Comparison of ENCODE assay signal across 8 cellular contexts in genomic region chr1:226763741-226764264, GRCh38. TPM values are rescaled to one million over a fixed set of nuclear protein-coding genes. Genes with fewer than 3 reads are reported as not detected.
DNase-seq lines count a peak whose midpoint lies in the region; ATAC-seq and TF ChIP-seq lines count a peak whose summit lies in the region.

No MANE protein-coding gene starts in this region.

- no peak overlapping the region for H2BK120ac ChIP-seq in IMR-90 (ENCODE audit: low read depth, low read length)

- H4K5ac ChIP-seq in IMR-90 (ENCODE audit: low read depth, low read length), result no peak overlapping the region

- intact Hi-C loops in IMR-90 (cut with micrococcal nuclease), result no loop called here
- intact Hi-C loops in CD14-positive monocyte (cut with micrococcal nuclease), result no loop called here

- no peak overlapping the region for H2BK20ac ChIP-seq in IMR-90 (ENCODE audit: low read depth, low read length)

- H3K14ac ChIP-seq in IMR-90 (replicated peaks; ENCODE audit: low read depth, low read length), result no peak overlapping the region

- peaks cover 9% of the 10 kb centered on the region; the same call in 1 of the 2 replicates for H3K9me1 ChIP-seq in IMR-90 (ENCODE audit: insufficient read depth, low read length)

- H3K9ac ChIP-seq in IMR-90 (ENCODE audit: low read depth, low read length), result no peak overlapping the region

- DNase-seq in ELF-1 (ENCODE audit: low read depth, low spot score) (peak; percentile 88), IMR-90 (peak; percentile 96), lung microvascular endothelial cell (ENCODE audit: low read depth in 2 of 2) (peak; percentile 73 to 88), CD14-positive monocyte (ENCODE audit: low spot score) (no peak), DMS 273 (lab: John Stamatoyannopoulos, UW; ENCODE audit: unreplicated experiment) (no peak)
- DNase-seq in activated naive CD8-positive, alpha-beta T cell treated with anti-CD3 and anti-CD28 coated beads, Interleukin-2, amount 50 U/mL, for 24 hours, result peak; percentile 24

- H3K27me3 Mint-ChIP-seq in activated naive CD8-positive, alpha-beta T cell treated with anti-CD3 and anti-CD28 coated beads, Interleukin-2, amount 50 U/mL, for 24 hours, result no peaks in the 10 kb centered on the region
- peaks cover 2 to 15% (median 5%) of the 10 kb centered on the region in 3 donors for H3K27me3 Mint-ChIP-seq in CD14-positive monocyte (ENCODE audit: low read depth in 3 of 3)

- CTCF ChIA-PET in IMR-90 (lab: Yijun Ruan, JAX), result no interaction called here

- no peaks in the 10 kb centered on the region; the same call in 1 of the 2 replicates for H4K20me1 ChIP-seq in IMR-90 (ENCODE audit: insufficient read depth, low read length)

- no peak overlapping the region for H3K4me3 Mint-ChIP-seq in activated naive CD8-positive, alpha-beta T cell treated with anti-CD3 and anti-CD28 coated beads, Interleukin-2, amount 50 U/mL, for 24 hours
- no peak overlapping the region for H3K4me3 Mint-ChIP-seq in CD14-positive monocyte

- no peak overlapping the region for H3K18ac ChIP-seq in IMR-90 (ENCODE audit: low read depth, low read length)

- peak overlapping the region; percentile 38 for H3K27ac Mint-ChIP-seq in activated naive CD8-positive, alpha-beta T cell treated with anti-CD3 and anti-CD28 coated beads, Interleukin-2, amount 50 U/mL, for 24 hours
- H3K27ac Mint-ChIP-seq in CD14-positive monocyte, result no peak overlapping the region

- peaks cover 20% of the 10 kb centered on the region for H3K4me1 Mint-ChIP-seq in activated naive CD8-positive, alpha-beta T cell treated with anti-CD3 and anti-CD28 coated beads, Interleukin-2, amount 50 U/mL, for 24 hours
- no peaks in the 10 kb centered on the region for H3K4me1 Mint-ChIP-seq in CD14-positive monocyte

- H2AFZ ChIP-seq in IMR-90 (replicated peaks; ENCODE audit: low read length, poor library complexity), result peak overlapping the region; percentile 40

- H4K91ac ChIP-seq in IMR-90 (ENCODE audit: insufficient read depth, low read depth, low read length), result no peak overlapping the region

- no peak for TF ChIP-seq CTCF in IMR-90 (conservative IDR thresholded peaks at IDR 0.05; ENCODE audit: low read depth, low read length)
- no peak for TF ChIP-seq CTCF in CD14-positive monocyte (IDR thresholded peaks at IDR 0.05)

- POLR2A ChIA-PET in IMR-90 (lab: Charles Lee; ENCODE audit: unreplicated experiment), result no interaction called here

- H3K4me3 ChIP-seq in IMR-90 (ENCODE audit: insufficient read depth, low read depth, low read length), result no peak overlapping the region

- H2AK5ac ChIP-seq in IMR-90 (ENCODE audit: low read depth, low read length), result no peak overlapping the region

- H3K23ac ChIP-seq in IMR-90 (ENCODE audit: low read depth, low read length), result no peak overlapping the region

- in situ Hi-C loops in IMR-90 (cut with MboI; ENCODE audit: low sequenced_read_pairs), result no loop called here

- H3K4me1 ChIP-seq in IMR-90 (ENCODE audit: control insufficient read depth, insufficient read depth, low read length), result peaks cover 6% of the 10 kb centered on the region

- no peak overlapping the region for H3K27ac ChIP-seq in IMR-90 (ENCODE audit: insufficient read depth, low read length)

- TF ChIP-seq RAD21 in IMR-90 (IDR thresholded peaks at IDR 0.05; ENCODE audit: low read length), result no peak; the same call in 1 of the 2 replicates

- H2AK9ac ChIP-seq in IMR-90 (replicated peaks; ENCODE audit: low read depth, low read length, poor library complexity), result no peak overlapping the region

- peak; percentile 95 for ATAC-seq in IMR-90 (ENCODE audit: low read depth)
- peak; percentile 90 for ATAC-seq in activated naive CD8-positive, alpha-beta T cell treated with anti-CD3 and anti-CD28 coated beads, Interleukin-2, amount 50 U/mL, for 24 hours
- ATAC-seq in HG02571 (IDR thresholded peaks at IDR 0.05; ENCODE audit: unreplicated experiment), result no peak
- ATAC-seq in HG03159 (IDR thresholded peaks at IDR 0.05; ENCODE audit: unreplicated experiment), result no peak

- no peak overlapping the region for H3K4me2 ChIP-seq in IMR-90 (ENCODE audit: low read depth, low read length)

- no peak overlapping the region for H3K56ac ChIP-seq in IMR-90 (ENCODE audit: extremely low read depth, insufficient read depth, low read length)

- H3K79me1 ChIP-seq in IMR-90 (ENCODE audit: low read depth in 1 of 2, low read length in 2 of 2), result no peaks in the 10 kb centered on the region

- no peaks in the 10 kb centered on the region for H3K9me3 ChIP-seq in IMR-90 (ENCODE audit: control insufficient read depth, insufficient read depth, low read length)

- H3K4ac ChIP-seq in IMR-90 (ENCODE audit: low read depth, low read length), result no peak overlapping the region

- H3K27me3 ChIP-seq in IMR-90 (ENCODE audit: control insufficient read depth, insufficient read depth, low read length), result peaks cover 3% of the 10 kb centered on the region; the same call in 1 of the 2 replicates

- peaks cover 3% of the 10 kb centered on the region for H3K36me3 Mint-ChIP-seq in activated naive CD8-positive, alpha-beta T cell treated with anti-CD3 and anti-CD28 coated beads, Interleukin-2, amount 50 U/mL, for 24 hours (ENCODE audit: low read depth)
- H3K36me3 Mint-ChIP-seq in CD14-positive monocyte, result no peaks in the 10 kb centered on the region

- no peaks in the 10 kb centered on the region for H3K36me3 ChIP-seq in IMR-90 (ENCODE audit: control insufficient read depth, insufficient read depth, low read length)

- TF ChIP-seq POLR2A in IMR-90 (IDR thresholded peaks at IDR 0.05; ENCODE audit: low read depth, low read length), result no peak

- no peaks in the 10 kb centered on the region for H3K9me3 Mint-ChIP-seq in activated naive CD8-positive, alpha-beta T cell treated with anti-CD3 and anti-CD28 coated beads, Interleukin-2, amount 50 U/mL, for 24 hours
- peaks cover 0 to 3% (median 0%) of the 10 kb centered on the region in 7 donors for H3K9me3 Mint-ChIP-seq in CD14-positive monocyte

- dilution Hi-C loops in IMR-90 (cut with HindIII; ENCODE audit: low sequenced_read_pairs, unreplicated experiment), result no loop called here

- H2BK5ac ChIP-seq in IMR-90 (ENCODE audit: low read depth, low read length, poor library complexity, severe bottlenecking), result no peak overlapping the region

- BruUV-seq in IMR-90 (replicated peaks; lab: Mats Ljungman, UMichigan), result no TSS peak

- no peak overlapping the region for H2BK15ac ChIP-seq in IMR-90 (ENCODE audit: low read depth, low read length)

- H4K8ac ChIP-seq in IMR-90 (ENCODE audit: low read depth in 2 of 2, low read length in 2 of 2), result no peak overlapping the region

- 0% methylated on average over 1 of the region's 5 CpGs; no CpG with 5 or more reads in 1 of the 2 experiments for WGBS in IMR-90 (ENCODE audit: extremely low coverage in 2 of 2, insufficient read length in 1 of 2), 2 experiments

TF ChIP-seq in IMR-90, 13 proteins besides CTCF, POLR2A, EP300 and RAD21:
- TF ChIP-seq RFX5 (IDR thresholded peaks at IDR 0.05; ENCODE audit: low read depth, low read length) (no peak), BHLHE40 (IDR thresholded peaks at IDR 0.05; ENCODE audit: low read depth, low read length) (no peak; the same call in 1 of the 2 replicates), MAFK (IDR thresholded peaks at IDR 0.05; ENCODE audit: low read depth, low read length) (peak; percentile 79), CEBPB (IDR thresholded peaks at IDR 0.05; ENCODE audit: low read depth, low read length) (peak; percentile 0; the same call in 1 of the 2 replicates), NFE2L2 (IDR thresholded peaks at IDR 0.05; ENCODE audit: low read depth, low read length) (peak; percentile 52; the same call in 1 of the 2 replicates), MXI1 (IDR thresholded peaks at IDR 0.05; ENCODE audit: borderline replicate concordance, low read depth, low read length) (no peak), FOS (IDR thresholded peaks at IDR 0.05; ENCODE audit: low read depth, low read length) (peak; percentile 73)

RNA-seq across cellular contexts. Expression of gene ITPKB, which starts 24.7 kb away (rescaled TPM):
- total RNA-seq in IMR-90 (2012; rRNA removed) (0.72 and 0.83 TPM in 2 replicates), lung microvascular endothelial cell (18.7 and 19.4 TPM in 2 replicates)
- polyA plus RNA-seq in IMR-90 (2012; rRNA removed) (1.3 and 1.4 TPM in 2 replicates), CD14-positive monocyte (10 to 100 TPM in 1 of 2 donors, 1 to 10 TPM in 1; 7.3 to 10.2 TPM)
- 0.87 and 1.7 TPM in 2 replicates for polyA plus RNA-seq in IMR-90 (2012; cell fraction: cytosol; rRNA removed)
- polyA plus RNA-seq in IMR-90 (2012; cell fraction: nucleus; rRNA removed; ENCODE audit: low replicate concordance), result 1.9 and 2.6 TPM in 2 replicates

Comparison
In these comparisons a context has a peak if more than half of its experiments do, and no peak if none do; other contexts are left out.
1. DNase-seq: peak in ELF-1 (single experiment), IMR-90 (single experiment), activated naive CD8-positive, alpha-beta T cell treated with anti-CD3 and anti-CD28 coated beads, Interleukin-2, amount 50 U/mL, for 24 hours (single experiment) and lung microvascular endothelial cell (2 of 2); none in CD14-positive monocyte (single experiment) and DMS 273 (single experiment).
2. ATAC-seq: peak in IMR-90 (single experiment) and activated naive CD8-positive, alpha-beta T cell treated with anti-CD3 and anti-CD28 coated beads, Interleukin-2, amount 50 U/mL, for 24 hours (single experiment); none in HG02571 (single experiment) and HG03159 (single experiment).
3. RNA of gene ITPKB, which starts 24.7 kb away (total RNA-seq): 18.7 to 19.4 TPM in lung microvascular endothelial cell; 0.72 to 0.83 TPM in IMR-90; every median in the first group is over 10 times any median in the second.